ENCODE assay signal across 1 cellular context in genomic region chr10:119061926-119062325, GRCh38.
TF ChIP-seq lines count a peak whose summit lies in the region.

No MANE protein-coding gene starts in this region.

TF ChIP-seq in HCT116, 20 proteins besides CTCF, POLR2A, EP300 and RAD21:
- TF ChIP-seq SP1 (IDR thresholded peaks at IDR 0.05; ENCODE audit: low read depth) (no peak), EZH2phosphoT487 (IDR thresholded peaks at IDR 0.05; ENCODE audit: borderline replicate concordance) (no peak), ELF1 (IDR thresholded peaks at IDR 0.05; ENCODE audit: borderline replicate concordance, low read depth) (no peak), ATF3 (IDR thresholded peaks at IDR 0.05) (no peak), SIN3A (IDR thresholded peaks at IDR 0.05; ENCODE audit: low read depth) (no peak), ZFX (IDR thresholded peaks at IDR 0.05) (no peak), ZNF274 (IDR thresholded peaks at IDR 0.05; ENCODE audit: low read depth, low read length) (no peak), EGR1 (IDR thresholded peaks at IDR 0.05; ENCODE audit: low read depth) (no peak), JUND (IDR thresholded peaks at IDR 0.05) (no peak), TCF7L2 (IDR thresholded peaks at IDR 0.05; ENCODE audit: borderline replicate concordance, extremely low read depth, insufficient read depth, insufficient read length) (no peak)
